Comparison of ENCODE assay signal across 8 cellular contexts in genomic region chr19:33373701-33374405, GRCh38. TPM values are rescaled to one million over a fixed set of nuclear protein-coding genes. Genes with fewer than 3 reads are reported as not detected.
DNase-seq lines count a peak whose midpoint lies in the region; ATAC-seq and TF ChIP-seq lines count a peak whose summit lies in the region.

Gene CEBPG, plus strand, starts transcription at chr19:33373709. Its CDS starts 5,531 bp downstream, at chr19:33379240.

- peak within 1 kb of the TSS; percentile 88 for H3K4me3 Mint-ChIP-seq in activated T-cell treated with anti-CD3 and anti-CD28 coated beads, Interleukin-2, amount 50 U/mL, for 24 hours
- peak within 1 kb of the TSS; percentile 80 to 89 (median 85) for H3K4me3 Mint-ChIP-seq in nephron

- peak within 1 kb of the TSS; percentile 84 to 97 (median 93) for H3K4me2 ChIP-seq in BLaER1 treated with 17β-estradiol and CSF1 and Interleukin-3, amounts not matched to agents 10 nM and 100 nM

- no peaks in the 10 kb centered on the region for H3K9me3 Mint-ChIP-seq in activated T-cell treated with anti-CD3 and anti-CD28 coated beads, Interleukin-2, amount 50 U/mL, for 24 hours
- H3K9me3 Mint-ChIP-seq in nephron: no peaks in the 10 kb centered on the region

- H3K4me3 ChIP-seq in BLaER1 treated with 17β-estradiol and CSF1 and Interleukin-3, amounts not matched to agents 10 nM and 100 nM: peak within 1 kb of the TSS; percentile 75 to 97 (median 88)
- peak within 1 kb of the TSS; percentile 59 to 90 (median 84) for H3K4me3 ChIP-seq in tibial nerve

- ATAC-seq in GM18861 (IDR thresholded peaks at IDR 0.05; ENCODE audit: unreplicated experiment) (peak; percentile 42), HG03039 (IDR thresholded peaks at IDR 0.05; ENCODE audit: unreplicated experiment) (peak; percentile 32)

- peak within 1 kb of the TSS; percentile 95 to 100 (median 100) for H3K27ac ChIP-seq in BLaER1 treated with 17β-estradiol and CSF1 and Interleukin-3, amounts not matched to agents 10 nM and 100 nM
- peak within 1 kb of the TSS; percentile 87 to 97 (median 97) for H3K27ac ChIP-seq in tibial nerve

- H3K27ac Mint-ChIP-seq in activated T-cell treated with anti-CD3 and anti-CD28 coated beads, Interleukin-2, amount 50 U/mL, for 24 hours: peak within 1 kb of the TSS; percentile 91
- H3K27ac Mint-ChIP-seq in nephron: peak within 1 kb of the TSS; percentile 53 to 72 (median 66)

- H3K36me3 Mint-ChIP-seq in activated T-cell treated with anti-CD3 and anti-CD28 coated beads, Interleukin-2, amount 50 U/mL, for 24 hours (ENCODE audit: low read depth): peaks cover 34% of the 10 kb centered on the region
- H3K36me3 Mint-ChIP-seq in nephron (ENCODE audit: low read depth): peaks cover 14% of the 10 kb centered on the region

- no peaks in the 10 kb centered on the region for H3K27me3 ChIP-seq in BLaER1 treated with 17β-estradiol and CSF1 and Interleukin-3, amounts not matched to agents 10 nM and 100 nM
- no peaks in the 10 kb centered on the region for H3K27me3 ChIP-seq in tibial nerve

- WGBS in tibial nerve, 2 donors: 0 to 4% methylated on average over 18 to 31 of the region's 96 CpGs

- H4K20me1 ChIP-seq in BLaER1 treated with 17β-estradiol and CSF1 and Interleukin-3, amounts not matched to agents 10 nM and 100 nM: peaks cover 45 to 50% (median 48%) of the 10 kb centered on the region in 11 experiments

- H3K4me1 ChIP-seq in BLaER1 treated with 17β-estradiol and CSF1 and Interleukin-3, amounts not matched to agents 10 nM and 100 nM: peaks cover 50 to 63% (median 54%) of the 10 kb centered on the region in 10 experiments
- peaks cover 0 to 49% (median 28%) of the 10 kb centered on the region in 4 donors for H3K4me1 ChIP-seq in tibial nerve

- peaks cover 3 to 30% (median 21%) of the 10 kb centered on the region in 11 experiments for H3K36me3 ChIP-seq in BLaER1 treated with 17β-estradiol and CSF1 and Interleukin-3, amounts not matched to agents 10 nM and 100 nM
- H3K36me3 ChIP-seq in tibial nerve: no peaks in the 10 kb centered on the region

- H3K9ac ChIP-seq in BLaER1 treated with 17β-estradiol and CSF1 and Interleukin-3, amounts not matched to agents 10 nM and 100 nM: peak within 1 kb of the TSS; percentile 94 to 100 (median 99)

- no peaks in the 10 kb centered on the region for H3K27me3 Mint-ChIP-seq in activated T-cell treated with anti-CD3 and anti-CD28 coated beads, Interleukin-2, amount 50 U/mL, for 24 hours
- H3K27me3 Mint-ChIP-seq in nephron (ENCODE audit: low read depth): peaks cover 7% of the 10 kb centered on the region

- H3K4me1 Mint-ChIP-seq in activated T-cell treated with anti-CD3 and anti-CD28 coated beads, Interleukin-2, amount 50 U/mL, for 24 hours (ENCODE audit: low read depth): peaks cover 52% of the 10 kb centered on the region
- peaks cover 26% of the 10 kb centered on the region for H3K4me1 Mint-ChIP-seq in nephron

- peak in 2 of 3 experiments; percentile 9 to 15 for TF ChIP-seq CTCF in nephron (IDR thresholded peaks at IDR 0.05; ENCODE audit: unreplicated experiment in 3 of 3)
- TF ChIP-seq CTCF in tibial nerve (IDR thresholded peaks at IDR 0.05): peak in 3 of 5 experiments; percentile 36 to 61 (median 36)

- DNase-seq in NCI-H526 (lab: John Stamatoyannopoulos, UW): peak; percentile 13 to 89
- no peak for DNase-seq in activated T-cell treated with anti-CD3 and anti-CD28 coated beads, Interleukin-2, amount 50 U/mL, for 24 hours
- DNase-seq in fibroblast of gingiva (ENCODE audit: low read depth): peak; percentile 66
- no peak for DNase-seq in tibial nerve (ENCODE audit: low spot score in 2 of 2)

- TF ChIP-seq EP300 in tibial nerve (IDR thresholded peaks at IDR 0.05): peak in 1 of 2 donors; percentile 72

- H3K9me3 ChIP-seq in BLaER1 treated with 17β-estradiol and CSF1 and Interleukin-3, amounts not matched to agents 10 nM and 100 nM (replicated peaks in 1 of 11): no peaks in the 10 kb centered on the region
- H3K9me3 ChIP-seq in tibial nerve: no peaks in the 10 kb centered on the region

- TF ChIP-seq POLR2A in tibial nerve (IDR thresholded peaks at IDR 0.05): peak in 1 of 2 donors; percentile 90

RNA-seq across cellular contexts. Expression of gene CEBPG, which starts in this region (rescaled TPM):
- 10 to 100 TPM; 15.5 to 18.6 (median 16.7) TPM for total RNA-seq in tibial nerve

Comparison
In these comparisons a context has a peak if more than half of its experiments do, and no peak if none do; other contexts are left out.
1. DNase-seq: peak in NCI-H526 (2 of 2) and fibroblast of gingiva (single experiment); none in activated T-cell treated with anti-CD3 and anti-CD28 coated beads, Interleukin-2, amount 50 U/mL, for 24 hours (single experiment) and tibial nerve (0 of 2).